Comparison of ENCODE assay signal across 30 cellular contexts in genomic region chr5:123193176-123193575, GRCh38.
"Had no signal": no experiment of that assay in that cellular context is flagged by ENCODE, and none has a peak within 500 bp of the region (broad histone marks: within the 10 kb centered on the region; RNA-seq: fewer than 3 reads in every experiment).

No MANE protein-coding gene starts in this region.

- H3K27me3 ChIP-seq: body of pancreas, esophagus muscularis mucosa, gastroesophageal sphincter had no signal

- H3K4me1 ChIP-seq: body of pancreas, esophagus muscularis mucosa, foreskin keratinocyte, gastroesophageal sphincter, heart right ventricle had no signal

- H3K9me3 ChIP-seq: body of pancreas, esophagus muscularis mucosa, gastroesophageal sphincter had no signal

- ATAC-seq: activated CD4-positive, CD25-positive, alpha-beta regulatory T cell treated with anti-CD3 and anti-CD28 coated beads, Interleukin-2, amount 50 U/mL, for 24 hours; activated CD8-positive, alpha-beta T cell treated with anti-CD3 and anti-CD28 coated beads for 36 hours; activated T-cell treated with anti-CD3 and anti-CD28 coated beads, Interleukin-2, amount 50 U/mL, for 4 hours; activated T-helper 17 cell treated with anti-CD3 and anti-CD28 coated beads, Interleukin-2, amount 50 U/mL, for 72 hours; body of pancreas; effector memory CD8-positive, alpha-beta T cell; foreskin keratinocyte; gastroesophageal sphincter; heart right ventricle; T-helper 17 cell had no signal

- DNase-seq: activated B cell treated with CpG ODN at 0.5 μM for 24 hours; activated CD4-positive, alpha-beta T cell treated with anti-CD3 and anti-CD28 coated beads for 48 hours; activated CD4-positive, alpha-beta T cell treated with anti-CD3 and anti-CD28 coated beads, Interleukin-2, amount 50 U/mL, for 1 hour; activated CD4-positive, alpha-beta T cell treated with anti-CD3 and anti-CD28 coated beads, Interleukin-2, amount 50 U/mL, for 48 hours; activated CD8-positive, alpha-beta memory T cell treated with anti-CD3 and anti-CD28 coated beads for 24 hours; activated CD8-positive, alpha-beta T cell treated with anti-CD3 and anti-CD28 coated beads for 36 hours; activated effector memory CD4-positive, alpha-beta T cell treated with Interleukin-2 at 50 U/mL for 16 hours; activated gamma-delta T cell treated with Interleukin-2 at 50 U/mL for 16 hours; activated naive CD4-positive, alpha-beta T cell treated with anti-CD3 and anti-CD28 coated beads, Interleukin-2, amount 50 U/mL, for 16 hours; activated naive CD4-positive, alpha-beta T cell treated with Interleukin-2 at 50 U/mL for 16 hours; activated T-cell treated with anti-CD3 and anti-CD28 coated beads, Interleukin-2, amount 50 U/mL, for 4 hours; amniotic stem cell; anterior cingulate cortex; body of pancreas; caudate nucleus; cortex of kidney; dermis blood vessel endothelial cell; effector CD4-positive, alpha-beta T cell; effector memory CD8-positive, alpha-beta T cell; erythroblast; foreskin keratinocyte; heart right ventricle; T-helper 1 cell; T-helper 17 cell; T1000; WERI-Rb-1 had no signal

- H3K36me3 ChIP-seq: esophagus muscularis mucosa, heart right ventricle, WERI-Rb-1 had no signal

- H3K4me3 ChIP-seq: body of pancreas, esophagus muscularis mucosa, gastroesophageal sphincter, heart right ventricle had no signal

- H3K27ac ChIP-seq: body of pancreas, esophagus muscularis mucosa, foreskin keratinocyte, gastroesophageal sphincter, heart right ventricle, WERI-Rb-1 had no signal
